In genomic region chr11:1072116-1072820, GRCh38 we compare ENCODE assay signal across 16 cellular contexts. TPM values are rescaled to one million over a fixed set of nuclear protein-coding genes. Genes with fewer than 3 reads are reported as not detected.
A peak's percentile ranks its signal among the peaks of the same experiment; 100 is the strongest.
DNase-seq lines count a peak whose midpoint lies in the region; ATAC-seq and TF ChIP-seq lines count a peak whose summit lies in the region.
"Had no signal": no experiment of that assay in that cellular context is flagged by ENCODE, and none has a peak within 500 bp of the region (broad histone marks: within the 10 kb centered on the region; RNA-seq: fewer than 3 reads in every experiment).

No MANE protein-coding gene starts in this region.

- H3K36me3 Mint-ChIP-seq in WTC11: no peaks in the 10 kb centered on the region
- H3K36me3 Mint-ChIP-seq in CD4-positive, alpha-beta T cell (ENCODE audit: low read depth): no peaks in the 10 kb centered on the region
- H3K36me3 Mint-ChIP-seq in glutamatergic neuron (ENCODE audit: unreplicated experiment): no peaks in the 10 kb centered on the region
- H3K36me3 Mint-ChIP-seq: activated naive CD8-positive, alpha-beta T cell; type B pancreatic cell had no signal

- H3K27ac ChIP-seq in right atrium auricular region (no peak overlapping the region), right cardiac atrium (ENCODE audit: low read length) (no peak overlapping the region), uterus (no peak overlapping the region)
- H3K27ac ChIP-seq in CD4-positive, alpha-beta T cell (ENCODE audit: low read depth, low read length): no peak overlapping the region
- H3K27ac ChIP-seq: epithelial cell of prostate, HL-60, left lung, SJCRH30 had no signal

- H3K9me3 Mint-ChIP-seq in WTC11 (peaks cover 3% of the 10 kb centered on the region; the same call in 1 of the 2 replicates), glutamatergic neuron (ENCODE audit: unreplicated experiment) (no peaks in the 10 kb centered on the region)
- H3K9me3 Mint-ChIP-seq in CD4-positive, alpha-beta T cell: no peaks in the 10 kb centered on the region
- H3K9me3 Mint-ChIP-seq: activated CD4-positive, alpha-beta T cell treated with anti-CD3 and anti-CD28 coated beads, Interleukin-2, amount 10 ng/mL, durations not matched to agents 7 days and 5 days; type B pancreatic cell had no signal

- no peaks in the 10 kb centered on the region for H3K36me3 ChIP-seq in right atrium auricular region
- H3K36me3 ChIP-seq in uterus: no peaks in the 10 kb centered on the region
- H3K36me3 ChIP-seq: left lung, SJCRH30 had no signal

- H3K4me1 ChIP-seq in right atrium auricular region (peaks cover 0 to 12% of the 10 kb centered on the region in 2 donors), right cardiac atrium (ENCODE audit: control insufficient read depth, insufficient read depth, low read length) (no peaks in the 10 kb centered on the region), uterus (no peaks in the 10 kb centered on the region)

- intact Hi-C loops in Right ventricle myocardium inferior (cut with DNase I) (no loop called here), right cardiac atrium (cut with DNase I) (no loop called here), uterus (cut with DNase I; ENCODE audit: low total_unique reads) (no loop called here)
- intact Hi-C loops in CD4-positive, alpha-beta T cell (cut with DNase I, micrococcal nuclease): no loop called here

- DNase-seq in Right ventricle myocardium inferior (ENCODE audit: missing footprints) (peak; percentile 68), right atrium auricular region (ENCODE audit: low spot score) (no peak), WTC11 (ENCODE audit: low spot score) (peak; percentile 8), right cardiac atrium (peak in 2 of 3 donors; percentile 52 to 61), uterus (peak; percentile 12 to 15), DMS79 (lab: John Stamatoyannopoulos, UW) (no peak), glutamatergic neuron (no peak)
- DNase-seq in CD4-positive, alpha-beta T cell: no peak
- DNase-seq: activated CD4-positive, alpha-beta T cell treated with anti-CD3 and anti-CD28 coated beads, Interleukin-2, amount 10 ng/mL, durations not matched to agents 7 days and 5 days; NCI-H1694 treated with DMSO at 0.1 percent for 48 hours had no signal

- TF ChIP-seq CTCF in right atrium auricular region (IDR thresholded peaks at IDR 0.05) (no peak), WTC11 (IDR thresholded peaks at IDR 0.05) (no peak), uterus (IDR thresholded peaks at IDR 0.05) (no peak), glutamatergic neuron (IDR thresholded peaks at IDR 0.05; ENCODE audit: partially characterized antibody, unreplicated experiment) (no peak)
- no peak for TF ChIP-seq CTCF in CD4-positive, alpha-beta T cell (IDR thresholded peaks at IDR 0.05)

- WGBS in right cardiac atrium: 42% methylated on average over 18 of the region's 18 CpGs

- H3K27me3 ChIP-seq in right atrium auricular region (no peaks in the 10 kb centered on the region), right cardiac atrium (ENCODE audit: control insufficient read depth, insufficient read depth) (no peaks in the 10 kb centered on the region), uterus (no peaks in the 10 kb centered on the region)
- H3K27me3 ChIP-seq in CD4-positive, alpha-beta T cell (ENCODE audit: control insufficient read depth, insufficient read depth, low read length): no peaks in the 10 kb centered on the region
- H3K27me3 ChIP-seq: SJCRH30 had no signal

- H3K4me3 Mint-ChIP-seq in WTC11 (no peak overlapping the region), glutamatergic neuron (ENCODE audit: unreplicated experiment) (no peak overlapping the region)
- no peak overlapping the region for H3K4me3 Mint-ChIP-seq in CD4-positive, alpha-beta T cell
- H3K4me3 Mint-ChIP-seq: activated CD4-positive, alpha-beta T cell treated with anti-CD3 and anti-CD28 coated beads, Interleukin-2, amount 10 ng/mL, durations not matched to agents 7 days and 5 days; activated naive CD8-positive, alpha-beta T cell; type B pancreatic cell had no signal

- H3K4me1 Mint-ChIP-seq in WTC11 (no peaks in the 10 kb centered on the region), glutamatergic neuron (ENCODE audit: low read depth, unreplicated experiment) (no peaks in the 10 kb centered on the region)
- H3K4me1 Mint-ChIP-seq in CD4-positive, alpha-beta T cell (ENCODE audit: low read depth): no peaks in the 10 kb centered on the region
- H3K4me1 Mint-ChIP-seq: activated CD4-positive, alpha-beta T cell treated with anti-CD3 and anti-CD28 coated beads, Interleukin-2, amount 10 ng/mL, durations not matched to agents 7 days and 5 days had no signal

- no peak overlapping the region for H3K27ac Mint-ChIP-seq in WTC11
- no peak overlapping the region for H3K27ac Mint-ChIP-seq in CD4-positive, alpha-beta T cell
- H3K27ac Mint-ChIP-seq in glutamatergic neuron (ENCODE audit: unreplicated experiment): no peak overlapping the region
- H3K27ac Mint-ChIP-seq: activated CD4-positive, alpha-beta T cell treated with anti-CD3 and anti-CD28 coated beads, Interleukin-2, amount 10 ng/mL, durations not matched to agents 7 days and 5 days; activated naive CD8-positive, alpha-beta T cell; type B pancreatic cell had no signal

- H3K9me3 ChIP-seq in right atrium auricular region: no peaks in the 10 kb centered on the region
- no peaks in the 10 kb centered on the region for H3K9me3 ChIP-seq in right cardiac atrium (ENCODE audit: control insufficient read depth, low read length)
- H3K9me3 ChIP-seq in uterus: no peaks in the 10 kb centered on the region
- H3K9me3 ChIP-seq in CD4-positive, alpha-beta T cell (ENCODE audit: control insufficient read depth, low read length): no peaks in the 10 kb centered on the region
- H3K9me3 ChIP-seq: left lung, SJCRH30 had no signal

- POLR2A ChIA-PET in WTC11 (lab: Charles Lee): no interaction called here
- POLR2A ChIA-PET in CD4-positive, alpha-beta T cell (lab: Charles Lee): no interaction called here

- H3K27me3 Mint-ChIP-seq in WTC11 (ENCODE audit: low read depth) (no peaks in the 10 kb centered on the region; the same call in 1 of the 2 replicates), glutamatergic neuron (ENCODE audit: unreplicated experiment) (peaks cover 4% of the 10 kb centered on the region)
- peaks cover 3% of the 10 kb centered on the region for H3K27me3 Mint-ChIP-seq in CD4-positive, alpha-beta T cell
- H3K27me3 Mint-ChIP-seq: activated CD4-positive, alpha-beta T cell treated with anti-CD3 and anti-CD28 coated beads, Interleukin-2, amount 10 ng/mL, durations not matched to agents 7 days and 5 days had no signal

- H3K4me3 ChIP-seq in right atrium auricular region (no peak overlapping the region), right cardiac atrium (ENCODE audit: low read length) (no peak overlapping the region), uterus (no peak overlapping the region)
- H3K4me3 ChIP-seq: left lung, SJCRH30 had no signal

- ATAC-seq in Right ventricle myocardium inferior (no peak), WTC11 (no peak), right cardiac atrium (peak in 1 of 2 donors; percentile 28)
- ATAC-seq in CD4-positive, alpha-beta T cell (ENCODE audit: poor library complexity): no peak

- TF ChIP-seq POLR2A in uterus (IDR thresholded peaks at IDR 0.05): no peak

- CTCF ChIA-PET in WTC11 (lab: Charles Lee): no interaction called here
- CTCF ChIA-PET in CD4-positive, alpha-beta T cell (lab: Charles Lee): no interaction called here

TF ChIP-seq in WTC11, 78 proteins besides CTCF, POLR2A, EP300 and RAD21:
- TF ChIP-seq ZNF423 (CRISPR knock-in tag; IDR thresholded peaks at IDR 0.05) (peak; percentile 28; the same call in 1 of the 2 replicates), FOXP1 (CRISPR knock-in tag; IDR thresholded peaks at IDR 0.05; ENCODE audit: borderline replicate concordance) (no peak)

RNA-seq across cellular contexts. Expression of gene MUC2, which starts 2.4 kb away (rescaled TPM):
- total RNA-seq in Right ventricle myocardium inferior: not detected
- not detected for total RNA-seq in right atrium auricular region
- 0.07 to 0.60 TPM (median 0.22 TPM) in 3 replicates for total RNA-seq in WTC11 (2021)
- total RNA-seq in right cardiac atrium: under 1 TPM in 1 of 4 donors, not detected in 3; 0.03 TPM
- 0.02 TPM for polyA plus RNA-seq in right cardiac atrium
- total RNA-seq in uterus: 1 to 10 TPM in 1 of 4 donors, under 1 TPM in 2, not detected in 1; 0.06 to 1.8 (median 0.26) TPM
- total RNA-seq in CD4-positive, alpha-beta T cell: not detected
- not detected for total RNA-seq in glutamatergic neuron (ENCODE audit: unreplicated experiment)
- total RNA-seq: activated CD4-positive, alpha-beta T cell treated with anti-CD3 and anti-CD28 coated beads, Interleukin-2, amount 10 ng/mL, durations not matched to agents 7 days and 5 days; left lung had no signal

RNA-seq across cellular contexts. Expression of gene MUC6, which starts 35.8 kb away (rescaled TPM):
- not detected for total RNA-seq in Right ventricle myocardium inferior
- not detected for total RNA-seq in right atrium auricular region
- total RNA-seq in WTC11 (2021): 0.05 to 0.13 TPM (median 0.07 TPM) in 3 replicates
- not detected for total RNA-seq in right cardiac atrium
- 0.05 TPM for polyA plus RNA-seq in right cardiac atrium
- 1 to 10 TPM in 1 of 4 donors, under 1 TPM in 1, not detected in 2; 0.43 to 3.5 TPM for total RNA-seq in uterus
- total RNA-seq in CD4-positive, alpha-beta T cell: not detected
- total RNA-seq in glutamatergic neuron (ENCODE audit: unreplicated experiment): not detected
- total RNA-seq: activated CD4-positive, alpha-beta T cell treated with anti-CD3 and anti-CD28 coated beads, Interleukin-2, amount 10 ng/mL, durations not matched to agents 7 days and 5 days; left lung; SJCRH30 had no signal

Comparison
In these comparisons a context has a peak if more than half of its experiments do, and no peak if none do; other contexts are left out.
1. DNase-seq: peak in Right ventricle myocardium inferior (single experiment), WTC11 (single experiment), right cardiac atrium (2 of 3) and uterus (2 of 2); none in right atrium auricular region (single experiment), CD4-positive, alpha-beta T cell (0 of 10), DMS79 (single experiment) and glutamatergic neuron (single experiment).